27 cellular contexts compared by ENCODE assay signal in the genomic region with DNA sequence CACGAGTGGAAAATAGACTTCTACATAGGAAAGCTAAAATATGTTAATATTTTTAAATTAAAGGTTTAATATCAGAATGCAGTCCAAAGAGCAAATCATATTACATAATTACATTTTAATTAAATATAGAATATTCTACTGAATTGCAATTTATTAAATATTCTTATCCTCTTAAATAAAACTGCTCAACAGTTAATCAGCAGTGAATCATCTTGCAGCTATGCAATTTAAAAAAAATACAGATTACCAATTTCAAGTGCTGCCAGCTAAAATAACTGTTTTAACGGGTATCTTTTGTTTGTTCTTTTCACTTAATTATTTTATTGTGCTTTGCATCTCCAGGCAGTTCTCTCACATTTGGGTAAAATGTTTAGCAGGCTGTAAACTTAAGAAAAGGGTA.
DNase-seq lines count a peak whose midpoint lies in the region; ATAC-seq, FAIRE-seq and TF ChIP-seq lines count a peak whose summit lies in the region.
"Had no signal": no experiment of that assay in that cellular context is flagged by ENCODE, and none has a peak within 500 bp of the region (broad histone marks: within the 10 kb centered on the region; RNA-seq: fewer than 3 reads in every experiment).

No MANE protein-coding gene starts in this region.

- TSS peak; percentile 1 for BruUV-seq in Panc1 (replicated peaks; lab: Mats Ljungman, UMichigan)

- H2AFZ ChIP-seq in GM23248 (no peak overlapping the region), osteoblast (ENCODE audit: low read length) (no peak overlapping the region)

- H3K9me3 ChIP-seq in GM23248 (ENCODE audit: low read depth) (no peaks in the 10 kb centered on the region), Panc1 (ENCODE audit: control insufficient read depth, insufficient read depth, low read depth, low read length) (no peaks in the 10 kb centered on the region), osteoblast (ENCODE audit: low read depth, low read length) (no peaks in the 10 kb centered on the region)

- H4K20me1 ChIP-seq in GM23248 (ENCODE audit: insufficient read depth) (no peaks in the 10 kb centered on the region), osteoblast (ENCODE audit: insufficient read depth, low read length) (no peaks in the 10 kb centered on the region)

- H3K79me2 ChIP-seq in GM23248 (ENCODE audit: insufficient read depth) (no peaks in the 10 kb centered on the region), osteoblast (ENCODE audit: insufficient read depth, low read length) (no peaks in the 10 kb centered on the region)

- peak overlapping the region; percentile 39 for H3K4me2 ChIP-seq in GM23248 (ENCODE audit: unreplicated experiment)
- H3K4me2 ChIP-seq in osteoblast (ENCODE audit: insufficient read depth, low read length) = peak overlapping the region; percentile 59

- no peak for FAIRE-seq in D721Med (lab: Jason Lieb, UNC)
- FAIRE-seq: GM18507 had no signal

- ATAC-seq in Panc1 = no peak
- ATAC-seq: activated naive CD8-positive, alpha-beta T cell treated with anti-CD3 and anti-CD28 coated beads, Interleukin-2, amount 50 U/mL, for 24 hours; foreskin keratinocyte; left ventricle myocardium superior; WTC11 had no signal

- no peak overlapping the region for H3K4me3 ChIP-seq in GM23248
- no peak overlapping the region for H3K4me3 ChIP-seq in Panc1 (ENCODE audit: low read depth in 2 of 2, low read length in 2 of 2)
- H3K4me3 ChIP-seq in choroid plexus epithelial cell (ENCODE audit: low read depth, low read length) = no peak overlapping the region
- H3K4me3 ChIP-seq in osteoblast (ENCODE audit: insufficient read depth, low read length) = no peak overlapping the region
- H3K4me3 ChIP-seq: cardiac muscle cell had no signal

- peak; percentile 50 for DNase-seq in GM23248
- no peak for DNase-seq in Panc1 (ENCODE audit: low read depth, low spot score)
- DNase-seq in choroid plexus epithelial cell (ENCODE audit: low read depth) = peak; percentile 24
- DNase-seq in osteoblast (ENCODE audit: insufficient read length, low spot score, missing footprints) = no peak
- DNase-seq in D721Med (ENCODE audit: insufficient read length, low spot score) = no peak
- no peak for DNase-seq in GM13977 (ENCODE audit: low spot score)
- no peak for DNase-seq in activated naive CD4-positive, alpha-beta T cell treated with Interleukin-2 at 50 U/mL for 16 hours
- no peak for DNase-seq in NCI-H1048 (lab: John Stamatoyannopoulos, UW)
- DNase-seq: activated CD4-positive, alpha-beta T cell treated with anti-CD3 and anti-CD28 coated beads, Interleukin-2, amount 50 U/mL, for 48 hours; activated effector memory CD4-positive, alpha-beta T cell treated with anti-CD3 and anti-CD28 coated beads, Interleukin-2, amount 50 U/mL, for 16 hours; activated naive CD8-positive, alpha-beta T cell treated with anti-CD3 and anti-CD28 coated beads, Interleukin-2, amount 50 U/mL, for 24 hours; Calu3; dermis blood vessel endothelial cell; H9; immature natural killer cell; KG1; left ventricle myocardium superior; NCI-H2029; NCI-H345; nephron progenitor cell; posterior cingulate gyrus; substantia nigra had no signal

- peaks cover 8% of the 10 kb centered on the region; the same call in 1 of the 2 replicates for H3F3A ChIP-seq in GM23248 (ENCODE audit: insufficient read depth)

- peaks cover 36% of the 10 kb centered on the region for H3K4me1 ChIP-seq in GM23248 (ENCODE audit: insufficient read depth)
- peaks cover 17% of the 10 kb centered on the region; the same call in 1 of the 2 replicates for H3K4me1 ChIP-seq in Panc1 (ENCODE audit: control insufficient read depth, insufficient read depth, low read length)
- H3K4me1 ChIP-seq in osteoblast (ENCODE audit: insufficient read depth, low read length) = peaks cover 35% of the 10 kb centered on the region

- in situ Hi-C loops in GM23248 (cut with MboI) (no loop called here), Panc1 (cut with HindIII; ENCODE audit: low pct_unique_long_range_greater_than_20kb, low sequenced_read_pairs) (no loop called here), GM13977 (cut with MboI; ENCODE audit: low pct_unique_long_range_greater_than_20kb, low sequenced_read_pairs, unreplicated experiment) (no loop called here)

- 40 to 48% methylated on average over 2 of the region's 2 CpGs for WGBS in GM23248 (ENCODE audit: low coverage in 1 of 2, low lambda C conversion rate in 2 of 2, missing lambda C conversion rate in 2 of 2), 2 experiments

- no peak overlapping the region for H3K27ac ChIP-seq in GM23248
- no peak overlapping the region; the same call in 1 of the 2 replicates for H3K27ac ChIP-seq in Panc1 (ENCODE audit: low read length)
- H3K27ac ChIP-seq in osteoblast (ENCODE audit: low read depth, low read length) = no peak overlapping the region
- H3K27ac ChIP-seq: C4-2B, cardiac muscle cell, foreskin keratinocyte had no signal

- H3K36me3 ChIP-seq in GM23248 (ENCODE audit: low read depth) (no peaks in the 10 kb centered on the region), Panc1 (ENCODE audit: control insufficient read depth, insufficient read depth, low read length) (no peaks in the 10 kb centered on the region), osteoblast (ENCODE audit: insufficient read depth, low read length) (no peaks in the 10 kb centered on the region)

- CTCF ChIA-PET in Panc1 (lab: Charles Lee) = no interaction called here

- no peaks in the 10 kb centered on the region for H3K27me3 ChIP-seq in GM23248 (replicated peaks; ENCODE audit: insufficient read depth)
- no peaks in the 10 kb centered on the region for H3K27me3 ChIP-seq in Panc1 (ENCODE audit: control insufficient read depth, insufficient read depth, low read length)
- H3K27me3 ChIP-seq in osteoblast (ENCODE audit: insufficient read depth, low read length) = no peaks in the 10 kb centered on the region
- H3K27me3 ChIP-seq: cardiac muscle cell, foreskin keratinocyte had no signal

- no peaks in the 10 kb centered on the region for H3K9me2 ChIP-seq in GM23248 (ENCODE audit: insufficient read depth)

- no peak overlapping the region for H3K9ac ChIP-seq in GM23248

- intact Hi-C loops in Panc1 (cut with micrococcal nuclease; ENCODE audit: unreplicated experiment) = no loop called here

- POLR2A ChIA-PET in Panc1 (lab: Charles Lee) = no interaction called here

- no peak for TF ChIP-seq CTCF in Panc1 (IDR thresholded peaks at IDR 0.05)
- TF ChIP-seq CTCF in choroid plexus epithelial cell (conservative IDR thresholded peaks at IDR 0.05; ENCODE audit: low read depth, low read length) = no peak
- TF ChIP-seq CTCF in osteoblast (IDR thresholded peaks at IDR 0.05; ENCODE audit: extremely low read depth, low read depth, low read length) = no peak
- TF ChIP-seq CTCF in D721Med (IDR thresholded peaks at IDR 0.05; ENCODE audit: insufficient read depth, missing control alignments) = no peak
- no peak for TF ChIP-seq CTCF in GM13977 (IDR thresholded peaks at IDR 0.05; ENCODE audit: extremely low read depth, insufficient read depth, missing control alignments)

Comparison
In these comparisons a context has a peak if more than half of its experiments do, and no peak if none do; other contexts are left out.
1. DNase-seq: peak in GM23248 (single experiment) and choroid plexus epithelial cell (single experiment); none in Panc1 (single experiment), osteoblast (single experiment), D721Med (single experiment), GM13977 (single experiment), activated naive CD4-positive, alpha-beta T cell treated with Interleukin-2 at 50 U/mL for 16 hours (single experiment) and NCI-H1048 (single experiment).